Comparison of ENCODE assay signal across 8 cellular contexts in genomic region chr9:86352440-86353106, GRCh38. TPM values are rescaled to one million over a fixed set of nuclear protein-coding genes. Genes with fewer than 3 reads are reported as not detected.
A peak's percentile ranks its signal among the peaks of the same experiment; 100 is the strongest.
DNase-seq lines count a peak whose midpoint lies in the region; ATAC-seq and TF ChIP-seq lines count a peak whose summit lies in the region.

No MANE protein-coding gene starts in this region.

- peak overlapping the region; percentile 84 to 97 (median 94); a peak in 21 of 22 replicates for H3K9ac ChIP-seq in BLaER1 treated with 17β-estradiol and CSF1 and Interleukin-3, amounts not matched to agents 10 nM and 100 nM

- H3K27ac Mint-ChIP-seq in IgD-negative memory B cell = peak overlapping the region; percentile 89 to 94 (median 93)
- H3K27ac Mint-ChIP-seq in brain = peak overlapping the region in 3 of 5 experiments; percentile 27 to 98 (median 45)

- H3K36me3 Mint-ChIP-seq in IgD-negative memory B cell (peaks cover 2% of the 10 kb centered on the region), brain (peaks cover 44% of the 10 kb centered on the region)

- no peak for DNase-seq in GM13977 (ENCODE audit: low spot score)

- TF ChIP-seq CTCF in brain (conservative IDR thresholded peaks at IDR 0.05) (no peak), GM13977 (IDR thresholded peaks at IDR 0.05; ENCODE audit: extremely low read depth, insufficient read depth, missing control alignments) (no peak)

- H3K36me3 ChIP-seq in BLaER1 treated with 17β-estradiol and CSF1 and Interleukin-3, amounts not matched to agents 10 nM and 100 nM = peaks cover 0 to 56% (median 31%) of the 10 kb centered on the region in 11 experiments; a peak in 18 of 22 replicates
- H3K36me3 ChIP-seq in muscle layer of duodenum (ENCODE audit: control insufficient read depth in 1 of 2, insufficient read depth in 2 of 2, low read length in 2 of 2) = peaks cover 0 to 5% of the 10 kb centered on the region in 2 donors

- peak overlapping the region; percentile 82 to 95 (median 88) for H3K4me3 ChIP-seq in BLaER1 treated with 17β-estradiol and CSF1 and Interleukin-3, amounts not matched to agents 10 nM and 100 nM
- peak overlapping the region; percentile 68 to 78 for H3K4me3 ChIP-seq in muscle layer of duodenum (ENCODE audit: low read depth in 1 of 2, low read length in 2 of 2)

- H3K4me1 Mint-ChIP-seq in IgD-negative memory B cell (peaks cover 27 to 53% (median 37%) of the 10 kb centered on the region in 3 donors), brain (peaks cover 73% of the 10 kb centered on the region)

- peak overlapping the region; percentile 88 to 99 (median 94) for H3K4me2 ChIP-seq in BLaER1 treated with 17β-estradiol and CSF1 and Interleukin-3, amounts not matched to agents 10 nM and 100 nM

- no peaks in the 10 kb centered on the region for H3K27me3 Mint-ChIP-seq in IgD-negative memory B cell
- peaks cover 24% of the 10 kb centered on the region for H3K27me3 Mint-ChIP-seq in brain

- H3K9me3 Mint-ChIP-seq in IgD-negative memory B cell (no peaks in the 10 kb centered on the region), brain (no peaks in the 10 kb centered on the region)

- H3K4me1 ChIP-seq in BLaER1 treated with 17β-estradiol and CSF1 and Interleukin-3, amounts not matched to agents 10 nM and 100 nM = peaks cover 38 to 64% (median 56%) of the 10 kb centered on the region in 10 experiments
- H3K4me1 ChIP-seq in muscle layer of duodenum (ENCODE audit: control insufficient read depth in 1 of 2, insufficient read depth in 2 of 2, low read length in 2 of 2) = peaks cover 8 to 45% of the 10 kb centered on the region in 2 donors

- H3K4me3 Mint-ChIP-seq in IgD-negative memory B cell = peak overlapping the region; percentile 86 to 99 (median 98)
- H3K4me3 Mint-ChIP-seq in brain = peak overlapping the region; percentile 90 to 99 (median 98)

- peaks cover 0 to 16% (median 10%) of the 10 kb centered on the region in 11 experiments; a peak in 10 of 22 replicates for H3K27me3 ChIP-seq in BLaER1 treated with 17β-estradiol and CSF1 and Interleukin-3, amounts not matched to agents 10 nM and 100 nM
- no peaks in the 10 kb centered on the region for H3K27me3 ChIP-seq in muscle layer of duodenum (ENCODE audit: low read depth, low read length)

- ATAC-seq in GM19455 (IDR thresholded peaks at IDR 0.05; ENCODE audit: unreplicated experiment) (no peak), HG03432 (IDR thresholded peaks at IDR 0.05; ENCODE audit: unreplicated experiment) (no peak), GM21526 (IDR thresholded peaks at IDR 0.05; ENCODE audit: low FRiP score, unreplicated experiment) (no peak)

- H3K9me3 ChIP-seq in BLaER1 treated with 17β-estradiol and CSF1 and Interleukin-3, amounts not matched to agents 10 nM and 100 nM (replicated peaks in 1 of 11) = peaks cover 0 to 6% (median 0%) of the 10 kb centered on the region in 11 experiments; a peak in 2 of 22 replicates
- no peaks in the 10 kb centered on the region for H3K9me3 ChIP-seq in muscle layer of duodenum (ENCODE audit: control insufficient read depth in 1 of 2, low read length in 2 of 2)

- in situ Hi-C loops in GM13977 (cut with MboI; ENCODE audit: low pct_unique_long_range_greater_than_20kb, low sequenced_read_pairs, unreplicated experiment) = no loop called here

- peaks cover 5 to 53% (median 26%) of the 10 kb centered on the region in 11 experiments; a peak in 15 of 22 replicates for H4K20me1 ChIP-seq in BLaER1 treated with 17β-estradiol and CSF1 and Interleukin-3, amounts not matched to agents 10 nM and 100 nM

- peak overlapping the region; percentile 85 to 97 (median 93); a peak in 21 of 22 replicates for H3K27ac ChIP-seq in BLaER1 treated with 17β-estradiol and CSF1 and Interleukin-3, amounts not matched to agents 10 nM and 100 nM
- H3K27ac ChIP-seq in muscle layer of duodenum (ENCODE audit: low read length) = peak overlapping the region; percentile 88

RNA-seq across cellular contexts. Expression of gene TUT7, which starts 1.6 kb away (rescaled TPM):
- polyA plus RNA-seq in IgD-negative memory B cell (26.2 TPM), brain (ENCODE audit: insufficient read depth, low read depth, low replicate concordance) (7.0 TPM)
